8 cellular contexts compared by ENCODE assay signal in the genomic region with DNA sequence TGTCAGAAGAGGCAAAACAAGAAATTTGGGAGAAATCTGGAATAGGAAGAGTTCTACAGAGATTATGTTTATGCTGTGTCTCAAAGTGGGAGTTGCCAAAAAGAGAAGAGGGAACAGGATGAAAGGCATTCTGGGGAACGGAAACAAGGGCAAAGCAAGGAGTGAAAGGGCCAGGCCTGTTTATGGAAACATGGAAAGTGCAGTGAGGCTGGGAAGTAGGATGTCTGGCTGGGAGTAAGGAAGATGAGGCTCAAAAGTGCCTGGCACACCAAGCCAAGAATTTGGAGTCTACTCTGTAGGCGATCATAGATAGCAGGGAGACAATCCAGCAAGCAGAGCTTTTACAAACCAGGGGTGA. TPM values are rescaled to one million over a fixed set of nuclear protein-coding genes. Genes with fewer than 3 reads are reported as not detected.
DNase-seq lines count a peak whose midpoint lies in the region; ATAC-seq and TF ChIP-seq lines count a peak whose summit lies in the region.

No MANE protein-coding gene starts in this region.

- peak overlapping the region; percentile 0 to 94 (median 72) for H3K27ac Mint-ChIP-seq in CD8-positive, alpha-beta memory T cell
- H3K27ac Mint-ChIP-seq in endodermal cell = no peak overlapping the region
- H3K27ac Mint-ChIP-seq in progenitor cell of endocrine pancreas = peak overlapping the region; percentile 97

- CTCF ChIA-PET in CD8-positive, alpha-beta memory T cell (lab: Charles Lee) = no interaction called here

- H3K4me3 Mint-ChIP-seq in CD8-positive, alpha-beta memory T cell = peak overlapping the region in 3 of 7 donors; percentile 9 to 71 (median 53)
- H3K4me3 Mint-ChIP-seq in endodermal cell (no peak overlapping the region), progenitor cell of endocrine pancreas (ENCODE audit: low read depth) (peak overlapping the region; percentile 97)

- H3K79me2 ChIP-seq in trophoblast cell (ENCODE audit: control insufficient read depth, insufficient read depth, low read length, poor library complexity) = peaks cover 5% of the 10 kb centered on the region

- POLR2A ChIA-PET in CD8-positive, alpha-beta memory T cell (lab: Charles Lee) = interaction anchor here (2.2 to 2.5 kb wide), 2 partner anchors 9 to 42 kb away, joined by 10 to 39 read pairs; a partner anchor contains a TSS

- no peak overlapping the region for H3K23ac ChIP-seq in trophoblast cell (ENCODE audit: low read length)

- no peak overlapping the region for H4K12ac ChIP-seq in trophoblast cell (ENCODE audit: low read depth, low read length)

- H3K4ac ChIP-seq in trophoblast cell (ENCODE audit: low read depth, low read length) = no peak overlapping the region

- H3K4me1 ChIP-seq in CD8-positive, alpha-beta memory T cell (ENCODE audit: insufficient read depth, low read length) = peaks cover 17% of the 10 kb centered on the region
- H3K4me1 ChIP-seq in endodermal cell (ENCODE audit: control insufficient read depth, insufficient read depth, low read length) = no peaks in the 10 kb centered on the region
- H3K4me1 ChIP-seq in trophoblast cell (ENCODE audit: control insufficient read depth in 1 of 2, insufficient read depth in 2 of 2, low read length in 2 of 2) = no peaks in the 10 kb centered on the region

- no peak overlapping the region for H3K4me3 ChIP-seq in CD8-positive, alpha-beta memory T cell (ENCODE audit: low read length)
- H3K4me3 ChIP-seq in endodermal cell (ENCODE audit: low read length) (peak overlapping the region; percentile 93), trophoblast cell (ENCODE audit: low read depth, low read length) (no peak overlapping the region)

- H4K91ac ChIP-seq in trophoblast cell (ENCODE audit: low read depth, low read length) = no peak overlapping the region

- no peaks in the 10 kb centered on the region for H3K9me3 ChIP-seq in CD8-positive, alpha-beta memory T cell (ENCODE audit: low read length)
- H3K9me3 ChIP-seq in endodermal cell (ENCODE audit: control insufficient read depth, low read length) = no peaks in the 10 kb centered on the region
- H3K9me3 ChIP-seq in trophoblast cell (ENCODE audit: insufficient read depth, low read depth, low read length) = no peaks in the 10 kb centered on the region

- WGBS in endodermal cell (ENCODE audit: insufficient coverage in 1 of 2, insufficient read length in 1 of 2), 2 experiments = 86% methylated on average over 2 of the region's 2 CpGs; no CpG with 5 or more reads in 1 of the 2 experiments
- no CpG with 5 or more reads among the region's 2 CpGs for WGBS in trophoblast cell (ENCODE audit: extremely low coverage, insufficient coverage, insufficient read length)

- ATAC-seq in GM19463 (IDR thresholded peaks at IDR 0.05; ENCODE audit: unreplicated experiment) = no peak

- no peak overlapping the region for H2BK12ac ChIP-seq in trophoblast cell (ENCODE audit: low read length)

- no peak overlapping the region for H2AK5ac ChIP-seq in trophoblast cell (ENCODE audit: low read length)

- no peak overlapping the region for H3K18ac ChIP-seq in trophoblast cell (ENCODE audit: low read length)

- H3K27me3 ChIP-seq in CD8-positive, alpha-beta memory T cell (ENCODE audit: insufficient read depth, low read length, poor library complexity, severe bottlenecking) = no peaks in the 10 kb centered on the region
- H3K27me3 ChIP-seq in endodermal cell (ENCODE audit: control insufficient read depth, insufficient read depth, low read length, poor library complexity, severe bottlenecking) (no peaks in the 10 kb centered on the region), trophoblast cell (ENCODE audit: insufficient read depth, low read length) (no peaks in the 10 kb centered on the region)

- H4K8ac ChIP-seq in trophoblast cell (ENCODE audit: low read depth, low read length) = no peak overlapping the region

- H3K9ac ChIP-seq in endodermal cell (ENCODE audit: extremely low read depth, low read length, poor library complexity, severe bottlenecking) (no peak overlapping the region), trophoblast cell (ENCODE audit: low read length) (no peak overlapping the region)

- no peak overlapping the region for H2AFZ ChIP-seq in trophoblast cell (ENCODE audit: insufficient read depth, low read length, poor library complexity)

- no peak overlapping the region for H2BK5ac ChIP-seq in trophoblast cell (ENCODE audit: low read depth, low read length, poor library complexity)

- peak overlapping the region; percentile 94 for H3K27ac ChIP-seq in CD8-positive, alpha-beta memory T cell (ENCODE audit: low read depth, low read length)
- no peak overlapping the region for H3K27ac ChIP-seq in endodermal cell (ENCODE audit: low read depth, low read length)
- H3K27ac ChIP-seq in trophoblast cell (ENCODE audit: low read depth, low read length) = no peak overlapping the region

- no peak for DNase-seq in CD8-positive, alpha-beta memory T cell
- DNase-seq in Kasumi-1 (lab: John Stamatoyannopoulos, UW) (peak; percentile 1 to 9), endodermal cell (no peak), progenitor cell of endocrine pancreas (ENCODE audit: low spot score, unreplicated experiment) (no peak), NCI-H2081 treated with DMSO at 0.1 percent for 48 hours (lab: John Stamatoyannopoulos, UW) (no peak), T-helper 9 cell (no peak), trophoblast cell (no peak)

- no peak overlapping the region for H2BK120ac ChIP-seq in trophoblast cell (ENCODE audit: insufficient read depth, low read length, poor library complexity)

- H3K14ac ChIP-seq in trophoblast cell (ENCODE audit: low read length) = no peak overlapping the region

- peaks cover 4% of the 10 kb centered on the region for H3K79me1 ChIP-seq in trophoblast cell (ENCODE audit: low read length)

- H3K4me1 Mint-ChIP-seq in CD8-positive, alpha-beta memory T cell = peaks cover 17 to 30% (median 29%) of the 10 kb centered on the region in 3 donors
- peaks cover 6% of the 10 kb centered on the region for H3K4me1 Mint-ChIP-seq in endodermal cell
- peaks cover 17% of the 10 kb centered on the region for H3K4me1 Mint-ChIP-seq in progenitor cell of endocrine pancreas (ENCODE audit: low read depth)

- TF ChIP-seq CTCF in endodermal cell (conservative IDR thresholded peaks at IDR 0.05) (no peak), progenitor cell of endocrine pancreas (IDR thresholded peaks at IDR 0.05; ENCODE audit: unreplicated experiment) (no peak)

- H3K4me2 ChIP-seq in trophoblast cell (ENCODE audit: low read length) = no peak overlapping the region

- H3K9me3 Mint-ChIP-seq in CD8-positive, alpha-beta memory T cell = no peaks in the 10 kb centered on the region
- H3K9me3 Mint-ChIP-seq in endodermal cell (peaks cover 44% of the 10 kb centered on the region), progenitor cell of endocrine pancreas (ENCODE audit: low read depth) (peaks cover 7% of the 10 kb centered on the region)

- peaks cover 0 to 10% (median 0%) of the 10 kb centered on the region in 3 donors for H3K36me3 Mint-ChIP-seq in CD8-positive, alpha-beta memory T cell
- H3K36me3 Mint-ChIP-seq in endodermal cell (ENCODE audit: low read depth) (peaks cover 3% of the 10 kb centered on the region), progenitor cell of endocrine pancreas (ENCODE audit: insufficient read depth) (peaks cover 2% of the 10 kb centered on the region)

- peaks cover 0 to 2% of the 10 kb centered on the region in 2 donors for H3K27me3 Mint-ChIP-seq in CD8-positive, alpha-beta memory T cell
- H3K27me3 Mint-ChIP-seq in endodermal cell (ENCODE audit: insufficient read depth) = no peaks in the 10 kb centered on the region
- H3K27me3 Mint-ChIP-seq in progenitor cell of endocrine pancreas = no peaks in the 10 kb centered on the region

- H3K36me3 ChIP-seq in CD8-positive, alpha-beta memory T cell (ENCODE audit: insufficient read depth, low read length) = no peaks in the 10 kb centered on the region
- H3K36me3 ChIP-seq in endodermal cell (ENCODE audit: control insufficient read depth, insufficient read depth, low read length) (peaks cover 3% of the 10 kb centered on the region), trophoblast cell (ENCODE audit: control insufficient read depth in 1 of 2, insufficient read depth in 2 of 2, low read length in 2 of 2) (no peaks in the 10 kb centered on the region)

RNA-seq across cellular contexts. Expression of a gene that starts 1.8 kb away (rescaled TPM):
- 10 to 100 TPM; 26.4 to 28.9 TPM for total RNA-seq in CD8-positive, alpha-beta memory T cell
- polyA plus RNA-seq in CD8-positive, alpha-beta memory T cell = 21.8 TPM
- total RNA-seq in endodermal cell (10 to 100 TPM; 47.7 to 51.8 TPM), progenitor cell of endocrine pancreas (61.3 and 62.7 TPM in 2 replicates)
- polyA plus RNA-seq in endodermal cell (2013, experiment 1 of 2) = 44.7 TPM
- 45.5 TPM for polyA plus RNA-seq in endodermal cell (2013, experiment 2 of 2)
- 26.7 and 26.9 TPM in 2 replicates for polyA plus RNA-seq in trophoblast cell (2013)

RNA-seq across cellular contexts. Expression of a gene that starts 41.4 kb away (rescaled TPM):
- total RNA-seq in CD8-positive, alpha-beta memory T cell = 10 to 100 TPM; 61.1 to 75.9 TPM
- polyA plus RNA-seq in CD8-positive, alpha-beta memory T cell = 85.6 TPM
- total RNA-seq in endodermal cell (10 to 100 TPM; 24.0 to 27.3 TPM), progenitor cell of endocrine pancreas (35.0 and 37.3 TPM in 2 replicates)
- 48.7 TPM for polyA plus RNA-seq in endodermal cell (2013, experiment 1 of 2)
- polyA plus RNA-seq in endodermal cell (2013, experiment 2 of 2) = 44.0 TPM
- 51.2 and 51.4 TPM in 2 replicates for polyA plus RNA-seq in trophoblast cell (2013)

Comparison
In these comparisons a context has a peak if more than half of its experiments do, and no peak if none do; other contexts are left out.
1. DNase-seq: peak in Kasumi-1 (2 of 2); none in CD8-positive, alpha-beta memory T cell (0 of 5), endodermal cell (single experiment), progenitor cell of endocrine pancreas (single experiment), NCI-H2081 treated with DMSO at 0.1 percent for 48 hours (single experiment), T-helper 9 cell (single experiment) and trophoblast cell (0 of 2).